Comparison of ENCODE assay signal across 8 cellular contexts in genomic region chr2:182642328-182642727, GRCh38.
DNase-seq lines count a peak whose midpoint lies in the region; TF ChIP-seq lines count a peak whose summit lies in the region.

No MANE protein-coding gene starts in this region.

- H3K9me2 ChIP-seq in GM23248 (ENCODE audit: insufficient read depth), result no peaks in the 10 kb centered on the region

- H3K79me2 ChIP-seq in GM23248 (ENCODE audit: insufficient read depth), result no peaks in the 10 kb centered on the region

- H3K36me3 ChIP-seq in GM23248 (ENCODE audit: low read depth), result no peaks in the 10 kb centered on the region

- no peak overlapping the region for H3K9ac ChIP-seq in GM23248

- H3K9me3 ChIP-seq in GM23248 (ENCODE audit: low read depth), result no peaks in the 10 kb centered on the region

- no peaks in the 10 kb centered on the region for H3K4me1 ChIP-seq in GM23248 (ENCODE audit: insufficient read depth)

- TF ChIP-seq CTCF in fibroblast of pulmonary artery (IDR thresholded peaks at IDR 0.05; ENCODE audit: low read length, missing control alignments), result no peak

- DNase-seq in NCI-H748 (lab: John Stamatoyannopoulos, UW; ENCODE audit: unreplicated experiment) (peak; percentile 64), NCI-H748 treated with DMSO at 0.1 percent for 48 hours (lab: John Stamatoyannopoulos, UW) (no peak), GM23248 (peak; percentile 50), HT1080 (ENCODE audit: low read depth) (peak; percentile 56), UCSD-AML1 (lab: John Stamatoyannopoulos, UW; ENCODE audit: unreplicated experiment) (peak; percentile 40), fibroblast of pulmonary artery (ENCODE audit: low read depth) (peak; percentile 64), putamen (ENCODE audit: low spot score) (peak; percentile 34)
- DNase-seq in effector CD8-positive, alpha-beta T cell (lab: John Stamatoyannopoulos, UW), result no peak

- no peak overlapping the region for H3K27ac ChIP-seq in GM23248

- no peaks in the 10 kb centered on the region for H3K27me3 ChIP-seq in GM23248 (replicated peaks; ENCODE audit: insufficient read depth)

- H3K4me3 ChIP-seq in GM23248 (no peak overlapping the region), fibroblast of pulmonary artery (replicated peaks; ENCODE audit: low read depth, low read length) (no peak overlapping the region)

- in situ Hi-C loops in GM23248 (cut with MboI), result no loop called here

- no peaks in the 10 kb centered on the region for H3F3A ChIP-seq in GM23248 (ENCODE audit: insufficient read depth)

- no peaks in the 10 kb centered on the region for H4K20me1 ChIP-seq in GM23248 (ENCODE audit: insufficient read depth)

- no peak overlapping the region for H3K4me2 ChIP-seq in GM23248 (ENCODE audit: unreplicated experiment)

- peak overlapping the region; percentile 17; the same call in 1 of the 2 replicates for H2AFZ ChIP-seq in GM23248

- 59 to 61% methylated on average over 3 of the region's 3 CpGs for WGBS in GM23248 (ENCODE audit: low coverage in 1 of 2, low lambda C conversion rate in 2 of 2, missing lambda C conversion rate in 2 of 2), 2 experiments

Comparison
In these comparisons a context has a peak if more than half of its experiments do, and no peak if none do; other contexts are left out.
1. DNase-seq: peak in NCI-H748 (single experiment), GM23248 (single experiment), HT1080 (single experiment), UCSD-AML1 (single experiment), fibroblast of pulmonary artery (single experiment) and putamen (single experiment); none in NCI-H748 treated with DMSO at 0.1 percent for 48 hours (single experiment) and effector CD8-positive, alpha-beta T cell (single experiment).